17 cellular contexts compared by ENCODE assay signal in genomic region chr5:95050708-95051107, GRCh38.
A peak's percentile ranks its signal among the peaks of the same experiment; 100 is the strongest.
DNase-seq lines count a peak whose midpoint lies in the region; ATAC-seq, FAIRE-seq and TF ChIP-seq lines count a peak whose summit lies in the region.
"Had no signal": no experiment of that assay in that cellular context is flagged by ENCODE, and none has a peak within 500 bp of the region (broad histone marks: within the 10 kb centered on the region; RNA-seq: fewer than 3 reads in every experiment).

No MANE protein-coding gene starts in this region.

- POLR2A ChIA-PET in HEK293 (lab: Yijun Ruan, JAX): no interaction called here
- POLR2A ChIA-PET in MCF 10A (lab: Yijun Ruan, JAX): interaction anchor here (1.7 kb wide), 1 partner anchor 9 kb away, joined by 7 read pairs; no protein-coding TSS in a partner anchor

- H3K9me3 Mint-ChIP-seq in dendritic cell treated with granulocyte-macrophage colony-stimulating factor and Interleukin-4, amounts not matched to agents 40 ng/mL and 50 ng/mL, for 4 days: no peaks in the 10 kb centered on the region
- H3K9me3 Mint-ChIP-seq in MCF 10A (ENCODE audit: unreplicated experiment): no peaks in the 10 kb centered on the region
- H3K9me3 Mint-ChIP-seq in Calu3 (ENCODE audit: low read depth, unreplicated experiment): no peaks in the 10 kb centered on the region
- H3K9me3 Mint-ChIP-seq: CD8-positive, alpha-beta T cell; H9 had no signal

- no peaks in the 10 kb centered on the region for H3K36me3 Mint-ChIP-seq in dendritic cell treated with granulocyte-macrophage colony-stimulating factor and Interleukin-4, amounts not matched to agents 40 ng/mL and 50 ng/mL, for 4 days (ENCODE audit: low read depth)
- peaks cover 6% of the 10 kb centered on the region for H3K36me3 Mint-ChIP-seq in MCF 10A (ENCODE audit: insufficient read depth, unreplicated experiment)
- H3K36me3 Mint-ChIP-seq in Calu3 (ENCODE audit: insufficient read depth, unreplicated experiment): no peaks in the 10 kb centered on the region
- H3K36me3 Mint-ChIP-seq: CD8-positive, alpha-beta T cell had no signal

- H3K9me3 ChIP-seq in HEK293 (ENCODE audit: control insufficient read depth, insufficient read depth, low read depth, low read length): no peaks in the 10 kb centered on the region
- H3K9me3 ChIP-seq in neutrophil: no peaks in the 10 kb centered on the region

- no peaks in the 10 kb centered on the region for H3K27me3 Mint-ChIP-seq in dendritic cell treated with granulocyte-macrophage colony-stimulating factor and Interleukin-4, amounts not matched to agents 40 ng/mL and 50 ng/mL, for 4 days
- no peaks in the 10 kb centered on the region for H3K27me3 Mint-ChIP-seq in MCF 10A (ENCODE audit: insufficient read depth, unreplicated experiment)
- no peaks in the 10 kb centered on the region for H3K27me3 Mint-ChIP-seq in Calu3 (ENCODE audit: unreplicated experiment)
- H3K27me3 Mint-ChIP-seq: B cell had no signal

- peaks cover 36% of the 10 kb centered on the region for H3K4me1 Mint-ChIP-seq in dendritic cell treated with granulocyte-macrophage colony-stimulating factor and Interleukin-4, amounts not matched to agents 40 ng/mL and 50 ng/mL, for 4 days (ENCODE audit: low read depth)
- no peaks in the 10 kb centered on the region for H3K4me1 Mint-ChIP-seq in MCF 10A (ENCODE audit: insufficient read depth, unreplicated experiment)
- H3K4me1 Mint-ChIP-seq in Calu3 (ENCODE audit: low read depth, unreplicated experiment): no peaks in the 10 kb centered on the region
- H3K4me1 Mint-ChIP-seq: H9 had no signal

- H3K4me1 ChIP-seq in HEK293 (ENCODE audit: control insufficient read depth, insufficient read depth, low read length) (0 out of 2 replicates have a peak, but pooled peaks cover 2% of the 10 kb centered on the region), neutrophil (ENCODE audit: control insufficient read depth in 1 of 2, insufficient read depth in 1 of 2, low read depth in 1 of 2, low read length in 1 of 2) (peaks cover 32 to 53% of the 10 kb centered on the region in 2 experiments)

- BruUV-seq in MCF 10A (replicated peaks; lab: Mats Ljungman, UMichigan): no TSS peak
- BruUV-seq in Calu3 (replicated peaks; lab: Mats Ljungman, UMichigan): no TSS peak

- intact Hi-C loops in dendritic cell treated with granulocyte-macrophage colony-stimulating factor and Interleukin-4, amounts not matched to agents 40 ng/mL and 50 ng/mL, for 4 days (cut with micrococcal nuclease): no loop called here
- intact Hi-C loops in MCF 10A (cut with micrococcal nuclease): no loop called here
- intact Hi-C loops in Calu3 (cut with micrococcal nuclease; ENCODE audit: unreplicated experiment): no loop called here

- H3K4me3 ChIP-seq in HEK293 (ENCODE audit: low read depth, low read length) (no peak overlapping the region), neutrophil (ENCODE audit: low read depth in 1 of 2, low read length in 1 of 2) (no peak overlapping the region)
- H3K4me3 ChIP-seq: BLaER1 treated with 17β-estradiol and CSF1 and Interleukin-3, amounts not matched to agents 10 nM and 100 nM had no signal

- no peak overlapping the region for H3K27ac ChIP-seq in HEK293 (ENCODE audit: extremely low read depth, low read depth, low read length)
- peak overlapping the region; percentile 47 for H3K27ac ChIP-seq in neutrophil

- no peak overlapping the region for H3K4me3 Mint-ChIP-seq in dendritic cell treated with granulocyte-macrophage colony-stimulating factor and Interleukin-4, amounts not matched to agents 40 ng/mL and 50 ng/mL, for 4 days
- H3K4me3 Mint-ChIP-seq in MCF 10A (ENCODE audit: unreplicated experiment) (no peak overlapping the region), Calu3 (ENCODE audit: low read depth, unreplicated experiment) (no peak overlapping the region)
- H3K4me3 Mint-ChIP-seq: B cell; CD8-positive, alpha-beta T cell; H9 had no signal

- TF ChIP-seq POLR2A in GM12891 (IDR thresholded peaks at IDR 0.05; ENCODE audit: low read depth, low read length): no peak

- H3K36me3 ChIP-seq in HEK293 (ENCODE audit: control insufficient read depth in 2 of 2, insufficient read depth in 1 of 2, low read length in 2 of 2) (no peaks in the 10 kb centered on the region), neutrophil (no peaks in the 10 kb centered on the region)

- no peaks in the 10 kb centered on the region for H3K27me3 ChIP-seq in neutrophil
- H3K27me3 ChIP-seq: BLaER1 treated with 17β-estradiol and CSF1 and Interleukin-3, amounts not matched to agents 10 nM and 100 nM had no signal

- peak overlapping the region; percentile 37 for H3K27ac Mint-ChIP-seq in dendritic cell treated with granulocyte-macrophage colony-stimulating factor and Interleukin-4, amounts not matched to agents 40 ng/mL and 50 ng/mL, for 4 days
- no peak overlapping the region for H3K27ac Mint-ChIP-seq in MCF 10A (ENCODE audit: low read depth, unreplicated experiment)
- no peak overlapping the region for H3K27ac Mint-ChIP-seq in Calu3 (ENCODE audit: unreplicated experiment)
- H3K27ac Mint-ChIP-seq: B cell; CD8-positive, alpha-beta T cell; H9 had no signal

- no peak for ATAC-seq in GM18867 (IDR thresholded peaks at IDR 0.05; ENCODE audit: unreplicated experiment)
- ATAC-seq: CD8-positive, alpha-beta T cell had no signal

- no peak for DNase-seq in GM12891 (ENCODE audit: insufficient read length, low spot score)
- no peak for DNase-seq in MCF 10A (ENCODE audit: unreplicated experiment)
- DNase-seq in Calu3: no peak
- DNase-seq: CD8-positive, alpha-beta T cell; COR-L47; DMS79 treated with DMSO at 0.1 percent for 48 hours; GF-D8; H9; KG1 had no signal

- CTCF ChIA-PET in HEK293 (lab: Yijun Ruan, JAX) (interaction anchor here (0.6 to 0.8 kb wide), 3 partner anchors 128 to 821 kb away, joined by 3 to 5 read pairs (median 5); no protein-coding TSS in a partner anchor), MCF 10A (lab: Yijun Ruan, JAX) (interaction anchor here (0.7 kb wide), 1 partner anchor 18 kb away, joined by 3 read pairs; no protein-coding TSS in a partner anchor), Calu3 (lab: Charles Lee) (no interaction called here)

- TF ChIP-seq CTCF in HEK293 (tag by site-specific recombination; IDR thresholded peaks at IDR 0.05): no peak
- TF ChIP-seq CTCF in neutrophil (IDR thresholded peaks at IDR 0.05): no peak
- TF ChIP-seq CTCF in MCF 10A (IDR thresholded peaks at IDR 0.05; ENCODE audit: unreplicated experiment): no peak
- TF ChIP-seq CTCF in Calu3 (IDR thresholded peaks at IDR 0.05; ENCODE audit: unreplicated experiment): no peak

- FAIRE-seq in GM12891 (lab: Jason Lieb, UNC): peak; percentile 60
- FAIRE-seq: D721Med, H1 had no signal

TF ChIP-seq in GM12891, 5 proteins besides CTCF, POLR2A, EP300 and RAD21:
- TF ChIP-seq SPI1 (IDR thresholded peaks at IDR 0.05; ENCODE audit: low read depth, low read length) (no peak), POU2F2 (IDR thresholded peaks at IDR 0.05; ENCODE audit: low read depth, low read length) (no peak), POLR2AphosphoS5 (IDR thresholded peaks at IDR 0.05; ENCODE audit: low read depth, low read length) (no peak), TAF1 (IDR thresholded peaks at IDR 0.05; ENCODE audit: low read depth, low read length) (no peak), PAX5 (IDR thresholded peaks at IDR 0.05; ENCODE audit: insufficient read depth, low read length, severe bottlenecking) (no peak)

TF ChIP-seq in HEK293, 187 proteins besides CTCF, POLR2A, EP300 and RAD21 (continues in another document):
- TF ChIP-seq ZNF510 (tag by site-specific recombination; IDR thresholded peaks at IDR 0.05; ENCODE audit: insufficient replicate concordance) (no peak), ZBTB1 (tag by site-specific recombination; IDR thresholded peaks at IDR 0.05) (no peak), ZNF596 (tag by site-specific recombination; IDR thresholded peaks at IDR 0.05) (no peak), ZSCAN18 (tag by site-specific recombination; IDR thresholded peaks at IDR 0.05) (no peak), ZBTB48 (tag by site-specific recombination; IDR thresholded peaks at IDR 0.05) (peak; percentile 51), ATF2 (tag by site-specific recombination; IDR thresholded peaks at IDR 0.05; ENCODE audit: low read depth) (peak; percentile 54; the same call in 1 of the 2 replicates), ZNF366 (tag by site-specific recombination; conservative IDR thresholded peaks at IDR 0.05) (peak; percentile 34; the same call in 1 of the 2 replicates), ZNF692 (tag by site-specific recombination; IDR thresholded peaks at IDR 0.05) (peak; percentile 68; the same call in 1 of the 2 replicates), ZNF548 (tag by site-specific recombination; IDR thresholded peaks at IDR 0.05) (peak; percentile 90)
